ENCODE assay signal across 20 cellular contexts in the genomic region with DNA sequence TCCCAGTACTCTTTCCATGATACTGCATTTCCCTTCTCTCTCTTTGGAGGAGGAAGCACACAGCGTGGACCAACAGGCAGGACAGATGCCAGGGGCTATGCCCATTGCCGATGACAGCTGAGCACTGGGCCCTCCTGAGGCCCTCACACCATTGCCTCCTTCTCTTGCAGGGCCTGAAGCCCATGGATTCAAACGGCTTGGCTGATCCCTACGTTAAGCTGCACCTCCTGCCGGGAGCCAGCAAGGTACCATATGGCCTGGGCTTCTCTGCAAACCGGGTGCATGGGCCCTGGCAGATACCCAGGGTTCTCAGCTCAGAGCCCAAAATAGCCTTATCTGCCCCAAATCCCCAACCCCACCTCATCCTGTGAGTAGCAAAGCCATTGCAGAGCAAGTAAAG. TPM values are rescaled to one million over a fixed set of nuclear protein-coding genes. Genes with fewer than 3 reads are reported as not detected.
DNase-seq lines count a peak whose midpoint lies in the region; ATAC-seq and TF ChIP-seq lines count a peak whose summit lies in the region.
"Had no signal": no experiment of that assay in that cellular context is flagged by ENCODE, and none has a peak within 500 bp of the region (broad histone marks: within the 10 kb centered on the region; RNA-seq: fewer than 3 reads in every experiment).

No MANE protein-coding gene starts in this region.

- H3K9ac ChIP-seq in endodermal cell (ENCODE audit: extremely low read depth, low read length, poor library complexity, severe bottlenecking): no peak overlapping the region

- H3K9me3 ChIP-seq in endodermal cell (ENCODE audit: control insufficient read depth, low read length) (peaks cover 22% of the 10 kb centered on the region), right lobe of liver (no peaks in the 10 kb centered on the region)
- H3K9me3 ChIP-seq: SJCRH30 had no signal

- no peak overlapping the region for H3K27ac Mint-ChIP-seq in endodermal cell
- no peak overlapping the region for H3K27ac Mint-ChIP-seq in natural killer cell

- TF ChIP-seq CTCF in endodermal cell (conservative IDR thresholded peaks at IDR 0.05): no peak
- no peak for TF ChIP-seq CTCF in right lobe of liver (IDR thresholded peaks at IDR 0.05)
- no peak for TF ChIP-seq CTCF in natural killer cell (IDR thresholded peaks at IDR 0.05)

- H3K27me3 ChIP-seq in endodermal cell (ENCODE audit: control insufficient read depth, insufficient read depth, low read length, poor library complexity, severe bottlenecking): peaks cover 16% of the 10 kb centered on the region
- H3K27me3 ChIP-seq in right lobe of liver: no peaks in the 10 kb centered on the region
- H3K27me3 ChIP-seq: SJCRH30 had no signal

- TF ChIP-seq POLR2A in right lobe of liver (IDR thresholded peaks at IDR 0.05): no peak

- ATAC-seq in right lobe of liver: no peak
- no peak for ATAC-seq in natural killer cell
- ATAC-seq in GM18498 (IDR thresholded peaks at IDR 0.05; ENCODE audit: unreplicated experiment): no peak
- ATAC-seq: GM12878, PC-3, SK-N-SH treated with all-trans-retinoic acid at 6 μM for 48 hours had no signal

- H3K27me3 Mint-ChIP-seq in endodermal cell (ENCODE audit: insufficient read depth) (peaks cover 22% of the 10 kb centered on the region), natural killer cell (ENCODE audit: low read depth in 2 of 2) (peaks cover 14 to 67% of the 10 kb centered on the region in 2 donors)

- no peaks in the 10 kb centered on the region for H3K36me3 Mint-ChIP-seq in endodermal cell (ENCODE audit: low read depth)
- H3K36me3 Mint-ChIP-seq in natural killer cell: no peaks in the 10 kb centered on the region

- H3K4me1 Mint-ChIP-seq in endodermal cell (no peaks in the 10 kb centered on the region), natural killer cell (no peaks in the 10 kb centered on the region)

- H3K4me1 ChIP-seq in endodermal cell (ENCODE audit: control insufficient read depth, insufficient read depth, low read length) (no peaks in the 10 kb centered on the region), right lobe of liver (no peaks in the 10 kb centered on the region)
- H3K4me1 ChIP-seq: SJCRH30 had no signal

- H3K36me3 ChIP-seq in endodermal cell (ENCODE audit: control insufficient read depth, insufficient read depth, low read length): no peaks in the 10 kb centered on the region
- H3K36me3 ChIP-seq in right lobe of liver: no peaks in the 10 kb centered on the region
- H3K36me3 ChIP-seq: SJCRH30 had no signal

- intact Hi-C loops in right lobe of liver (cut with DNase I) (no loop called here), natural killer cell (cut with micrococcal nuclease) (no loop called here)

- H3K4me3 ChIP-seq in endodermal cell (ENCODE audit: low read length) (no peak overlapping the region), right lobe of liver (no peak overlapping the region)
- H3K4me3 ChIP-seq: GM12878, SJCRH30 had no signal

- H3K27ac ChIP-seq in endodermal cell (ENCODE audit: low read depth, low read length): no peak overlapping the region
- H3K27ac ChIP-seq in right lobe of liver: no peak overlapping the region
- H3K27ac ChIP-seq: HL-60, SJCRH30 had no signal

- H3K4me3 Mint-ChIP-seq in endodermal cell (no peak overlapping the region), natural killer cell (no peak overlapping the region)

- DNase-seq in DMS 273 (lab: John Stamatoyannopoulos, UW; ENCODE audit: unreplicated experiment): peak; percentile 92
- DNase-seq in NCI-H2171 (lab: John Stamatoyannopoulos, UW): peak; percentile 59
- peak; percentile 82 for DNase-seq in NCI-H69 (lab: John Stamatoyannopoulos, UW)
- DNase-seq in endodermal cell: peak; percentile 38
- no peak for DNase-seq in right lobe of liver
- no peak for DNase-seq in natural killer cell
- DNase-seq: Calu3; DMS53; NCI-H1048; NCI-H1417 treated with DMSO at 0.1 percent for 48 hours; NCI-H187 treated with DMSO at 0.1 percent for 48 hours; NCI-H510A; NCI-H774; NK-92 treated with Interleukin-12 subunit alpha and Interleukin-12 subunit beta, amount 100 ng/mL, for 24 hours; PC-3; SJCRH30 had no signal

- H3K9me3 Mint-ChIP-seq in endodermal cell (peaks cover 15% of the 10 kb centered on the region), natural killer cell (no peaks in the 10 kb centered on the region)

- WGBS in endodermal cell (ENCODE audit: insufficient coverage in 1 of 2, insufficient read length in 1 of 2), 2 experiments: 67 to 75% methylated on average over 3 to 6 of the region's 6 CpGs
- 69% methylated on average over 3 of the region's 6 CpGs for WGBS in right lobe of liver (ENCODE audit: insufficient coverage, low coverage, low lambda C conversion rate, missing lambda C conversion rate)

RNA-seq across cellular contexts. Expression of a gene that starts 25.2 kb away (rescaled TPM):
- not detected for total RNA-seq in endodermal cell
- polyA plus RNA-seq in endodermal cell (2013, experiment 1 of 2): not detected
- not detected for polyA plus RNA-seq in endodermal cell (2013, experiment 2 of 2)
- total RNA-seq in right lobe of liver: 10 to 100 TPM; 19.2 to 23.0 (median 22.5) TPM
- total RNA-seq in natural killer cell: 10 to 100 TPM; 12.4 to 21.1 (median 16.5) TPM
- total RNA-seq: SJCRH30 had no signal

RNA-seq across cellular contexts. Expression of a gene that starts 56.7 kb away (rescaled TPM):
- total RNA-seq in endodermal cell (under 1 TPM; 0.64 to 0.84 TPM), right lobe of liver (10 to 100 TPM in 1 of 6 experiments, 1 to 10 TPM in 5; 4.4 to 10.2 (median 7.2) TPM), natural killer cell (10 to 100 TPM in 2 of 3 donors, 1 to 10 TPM in 1; 8.5 to 24.7 (median 15.4) TPM)
- polyA plus RNA-seq in endodermal cell (2013, experiment 1 of 2): 0.32 TPM
- 0.29 TPM for polyA plus RNA-seq in endodermal cell (2013, experiment 2 of 2)

Comparison
In these comparisons a context has a peak if more than half of its experiments do, and no peak if none do; other contexts are left out.
1. DNase-seq: peak in DMS 273 (single experiment), NCI-H2171 (single experiment), NCI-H69 (single experiment) and endodermal cell (single experiment); none in right lobe of liver (0 of 3) and natural killer cell (single experiment).
2. RNA of a gene that starts 25.2 kb away (total RNA-seq): 19.2 to 23.0 TPM in right lobe of liver and 12.4 to 21.1 TPM in natural killer cell; not detected in endodermal cell; every median in the first group is over 10 times any median in the second.